ENCODE assay signal across 12 cellular contexts in the genomic region with DNA sequence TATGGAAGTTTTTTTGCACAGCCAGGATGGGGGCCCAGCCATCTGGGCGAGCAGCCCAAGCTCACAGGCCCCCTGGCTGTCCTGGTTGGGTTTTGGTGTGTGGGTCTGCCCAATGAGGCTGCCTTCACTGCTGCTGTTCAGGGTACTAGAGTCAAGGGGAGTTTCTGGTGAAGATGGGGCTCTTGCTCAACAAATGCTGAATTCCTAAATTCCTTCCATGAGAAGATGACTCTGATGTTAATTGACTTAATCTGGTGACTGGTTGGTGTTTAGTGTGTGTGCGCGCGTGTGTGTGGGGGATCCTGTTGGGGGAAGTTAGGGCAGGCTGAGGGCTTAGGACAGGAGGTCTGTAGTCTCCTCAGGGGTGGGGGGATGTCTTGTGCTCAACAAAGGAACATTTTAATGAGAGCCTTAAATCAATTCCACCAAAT. TPM values are rescaled to one million over a fixed set of nuclear protein-coding genes. Genes with fewer than 3 reads are reported as not detected.
DNase-seq lines count a peak whose midpoint lies in the region; ATAC-seq and TF ChIP-seq lines count a peak whose summit lies in the region.
"Had no signal": no experiment of that assay in that cellular context is flagged by ENCODE, and none has a peak within 500 bp of the region (broad histone marks: within the 10 kb centered on the region; RNA-seq: fewer than 3 reads in every experiment).

No MANE protein-coding gene starts in this region.

- H3K9me3 Mint-ChIP-seq in activated T-cell treated with anti-CD3 and anti-CD28 coated beads, Interleukin-2, amount 50 U/mL, for 72 hours = no peaks in the 10 kb centered on the region
- H3K9me3 Mint-ChIP-seq: stimulated activated naive CD8-positive, alpha-beta T cell treated with anti-CD3 and anti-CD28 coated beads, Interleukin-15, Interleukin-2, amounts not matched to agents 100 ng/mL and 50 ng/mL, for 24 hours had no signal

- ATAC-seq in activated T-cell treated with anti-CD3 and anti-CD28 coated beads, Interleukin-2, amount 50 U/mL, for 72 hours (replicated peaks in 1 of 2) = no peak
- ATAC-seq in mucosa of descending colon = no peak

- H3K9ac ChIP-seq in SK-N-MC (ENCODE audit: insufficient read length) (peak overlapping the region; percentile 39), trophoblast cell (ENCODE audit: low read length) (peak overlapping the region; percentile 100)

- no peak overlapping the region for H2AK5ac ChIP-seq in trophoblast cell (ENCODE audit: low read length)

- peak overlapping the region; percentile 17 for H3K18ac ChIP-seq in trophoblast cell (ENCODE audit: low read length)

- H2AFZ ChIP-seq in trophoblast cell (ENCODE audit: insufficient read depth, low read length, poor library complexity) = no peak overlapping the region

- no peak overlapping the region for H3K23ac ChIP-seq in trophoblast cell (ENCODE audit: low read length)

- H3K27ac ChIP-seq in SK-N-MC = no peak overlapping the region
- peak overlapping the region; percentile 82 for H3K27ac ChIP-seq in trophoblast cell (ENCODE audit: low read depth, low read length)
- H3K27ac ChIP-seq: left ventricle myocardium inferior had no signal

- H3K36me3 ChIP-seq in SK-N-MC (ENCODE audit: insufficient read depth, low read length) = no peaks in the 10 kb centered on the region
- peaks cover 17 to 25% of the 10 kb centered on the region in 2 experiments for H3K36me3 ChIP-seq in trophoblast cell (ENCODE audit: control insufficient read depth in 1 of 2, insufficient read depth in 2 of 2, low read length in 2 of 2)
- no peaks in the 10 kb centered on the region for H3K36me3 ChIP-seq in mucosa of descending colon (ENCODE audit: low read depth)

- H3K79me2 ChIP-seq in trophoblast cell (ENCODE audit: control insufficient read depth, insufficient read depth, low read length, poor library complexity) = peaks cover 51% of the 10 kb centered on the region

- H2BK12ac ChIP-seq in trophoblast cell (ENCODE audit: low read length) = peak overlapping the region; percentile 29

- H3K27me3 Mint-ChIP-seq in activated T-cell treated with anti-CD3 and anti-CD28 coated beads, Interleukin-2, amount 50 U/mL, for 72 hours (ENCODE audit: low read depth) = peaks cover 25% of the 10 kb centered on the region

- H4K12ac ChIP-seq in trophoblast cell (ENCODE audit: low read depth, low read length) = no peak overlapping the region

- TF ChIP-seq CTCF in fibroblast of pulmonary artery (IDR thresholded peaks at IDR 0.05; ENCODE audit: low read length, missing control alignments) = no peak
- TF ChIP-seq CTCF in mucosa of descending colon (IDR thresholded peaks at IDR 0.05) = no peak

- H2BK120ac ChIP-seq in trophoblast cell (ENCODE audit: insufficient read depth, low read length, poor library complexity) = peak overlapping the region; percentile 10

- H3K4me3 Mint-ChIP-seq in activated T-cell treated with anti-CD3 and anti-CD28 coated beads, Interleukin-2, amount 50 U/mL, for 72 hours = no peak overlapping the region

- H3K9me3 ChIP-seq in SK-N-MC (ENCODE audit: low read depth, low read length) (no peaks in the 10 kb centered on the region), trophoblast cell (ENCODE audit: insufficient read depth, low read depth, low read length) (peaks cover 2% of the 10 kb centered on the region), mucosa of descending colon (no peaks in the 10 kb centered on the region)
- H3K9me3 ChIP-seq: left ventricle myocardium inferior had no signal

- peak overlapping the region; percentile 98 for H3K4me3 ChIP-seq in SK-N-MC
- H3K4me3 ChIP-seq in fibroblast of pulmonary artery (replicated peaks; ENCODE audit: low read depth, low read length) = peak overlapping the region; percentile 81
- H3K4me3 ChIP-seq in trophoblast cell (ENCODE audit: low read depth, low read length) = peak overlapping the region; percentile 98
- no peak overlapping the region for H3K4me3 ChIP-seq in mucosa of descending colon

- peak overlapping the region; percentile 99 for H3K4ac ChIP-seq in trophoblast cell (ENCODE audit: low read depth, low read length)

- H3K4me1 ChIP-seq in trophoblast cell (ENCODE audit: control insufficient read depth in 1 of 2, insufficient read depth in 2 of 2, low read length in 2 of 2) = peaks cover 17 to 31% of the 10 kb centered on the region in 2 experiments
- H3K4me1 ChIP-seq in mucosa of descending colon (ENCODE audit: low read depth) = peaks cover 9% of the 10 kb centered on the region

- no peaks in the 10 kb centered on the region for H3K36me3 Mint-ChIP-seq in activated T-cell treated with anti-CD3 and anti-CD28 coated beads, Interleukin-2, amount 50 U/mL, for 72 hours (ENCODE audit: insufficient read depth in 2 of 2)

- H3K27ac Mint-ChIP-seq in activated T-cell treated with anti-CD3 and anti-CD28 coated beads, Interleukin-2, amount 50 U/mL, for 72 hours = no peak overlapping the region
- H3K27ac Mint-ChIP-seq: stimulated activated naive CD8-positive, alpha-beta T cell treated with anti-CD3 and anti-CD28 coated beads, Interleukin-15, Interleukin-2, amounts not matched to agents 100 ng/mL and 50 ng/mL, for 24 hours had no signal

- peak; percentile 63 for DNase-seq in EL
- no peak for DNase-seq in SK-N-MC (ENCODE audit: low read depth, low spot score)
- peak; percentile 41 for DNase-seq in fibroblast of pulmonary artery (ENCODE audit: low read depth)
- no peak for DNase-seq in trophoblast cell
- DNase-seq in activated T-cell treated with anti-CD3 and anti-CD28 coated beads, Interleukin-2, amount 50 U/mL, for 72 hours = no peak
- DNase-seq in LoVo (ENCODE audit: low spot score) = no peak
- no peak for DNase-seq in mucosa of descending colon
- no peak for DNase-seq in NCI-H1436 treated with DMSO at 0.1 percent for 48 hours (lab: John Stamatoyannopoulos, UW)
- DNase-seq: activated T-cell treated with anti-CD3 and anti-CD28 coated beads for 4 hours; effector CD4-positive, alpha-beta T cell; left ventricle myocardium inferior had no signal

- no peaks in the 10 kb centered on the region for H3K27me3 ChIP-seq in trophoblast cell (ENCODE audit: insufficient read depth, low read length)

- H2BK5ac ChIP-seq in trophoblast cell (ENCODE audit: low read depth, low read length, poor library complexity) = peak overlapping the region; percentile 29

- H3K14ac ChIP-seq in trophoblast cell (ENCODE audit: low read length) = peak overlapping the region; percentile 29

- H3K4me1 Mint-ChIP-seq in activated T-cell treated with anti-CD3 and anti-CD28 coated beads, Interleukin-2, amount 50 U/mL, for 72 hours (ENCODE audit: low read depth) = no peaks in the 10 kb centered on the region

- intact Hi-C loops in mucosa of descending colon (cut with DNase I, micrococcal nuclease) = no loop called here

- peaks cover 19% of the 10 kb centered on the region for H3K79me1 ChIP-seq in trophoblast cell (ENCODE audit: low read length)

- H4K91ac ChIP-seq in trophoblast cell (ENCODE audit: low read depth, low read length) = peak overlapping the region; percentile 72

- peak overlapping the region; percentile 46 for H4K8ac ChIP-seq in trophoblast cell (ENCODE audit: low read depth, low read length)

- peak overlapping the region; percentile 91 for H3K4me2 ChIP-seq in trophoblast cell (ENCODE audit: low read length)

- no CpG with 5 or more reads among the region's 4 CpGs for WGBS in trophoblast cell (ENCODE audit: extremely low coverage, insufficient coverage, insufficient read length)

RNA-seq across cellular contexts. Expression of gene PTK7, which starts 1.9 kb away (rescaled TPM):
- 188 and 193 TPM in 2 replicates for polyA plus RNA-seq in trophoblast cell (2013)
- total RNA-seq in activated T-cell treated with anti-CD3 and anti-CD28 coated beads, Interleukin-2, amount 50 U/mL, for 72 hours = 1 to 10 TPM; 2.8 to 7.8 TPM
- 10 to 100 TPM in 1 of 3 donors, 1 to 10 TPM in 2; 8.3 to 12.9 (median 9.4) TPM for total RNA-seq in mucosa of descending colon

RNA-seq across cellular contexts. Expression of gene KLC4, which starts 18.6 kb away (rescaled TPM):
- polyA plus RNA-seq in trophoblast cell (2013) = 22.8 and 23.4 TPM in 2 replicates
- 10 to 100 TPM; 36.9 to 37.4 TPM for total RNA-seq in activated T-cell treated with anti-CD3 and anti-CD28 coated beads, Interleukin-2, amount 50 U/mL, for 72 hours
- 100 to 1,000 TPM in 1 of 3 donors, 10 to 100 TPM in 2; 69.1 to 144 (median 99.1) TPM for total RNA-seq in mucosa of descending colon

RNA-seq across cellular contexts. Expression of gene MRPL2, which starts 18.8 kb away (rescaled TPM):
- 47.4 and 49.7 TPM in 2 replicates for polyA plus RNA-seq in trophoblast cell (2013)
- total RNA-seq in activated T-cell treated with anti-CD3 and anti-CD28 coated beads, Interleukin-2, amount 50 U/mL, for 72 hours = 10 to 100 TPM; 85.0 to 85.7 TPM
- 10 to 100 TPM; 58.7 to 82.8 (median 75.2) TPM for total RNA-seq in mucosa of descending colon

RNA-seq across cellular contexts. Expression of gene CUL7, which starts 24.3 kb away (rescaled TPM):
- 22.6 and 22.9 TPM in 2 replicates for polyA plus RNA-seq in trophoblast cell (2013)
- total RNA-seq in activated T-cell treated with anti-CD3 and anti-CD28 coated beads, Interleukin-2, amount 50 U/mL, for 72 hours = 10 to 100 TPM; 16.8 to 19.7 TPM
- total RNA-seq in mucosa of descending colon = 10 to 100 TPM; 15.1 to 16.2 (median 15.3) TPM

RNA-seq across cellular contexts. Expression of gene RRP36, which starts 56.6 kb away (rescaled TPM):
- polyA plus RNA-seq in trophoblast cell (2013) = 81.7 and 88.1 TPM in 2 replicates
- 10 to 100 TPM; 43.4 to 54.2 TPM for total RNA-seq in activated T-cell treated with anti-CD3 and anti-CD28 coated beads, Interleukin-2, amount 50 U/mL, for 72 hours
- total RNA-seq in mucosa of descending colon = 10 to 100 TPM; 31.4 to 40.0 (median 37.1) TPM

Comparison
In these comparisons a context has a peak if more than half of its experiments do, and no peak if none do; other contexts are left out.
1. DNase-seq: peak in EL (single experiment) and fibroblast of pulmonary artery (single experiment); none in SK-N-MC (single experiment), trophoblast cell (0 of 2), activated T-cell treated with anti-CD3 and anti-CD28 coated beads, Interleukin-2, amount 50 U/mL, for 72 hours (0 of 2), LoVo (single experiment), mucosa of descending colon (0 of 3) and NCI-H1436 treated with DMSO at 0.1 percent for 48 hours (single experiment).